In genomic region chr4:118751634-118752293, GRCh38 we compare ENCODE assay signal across 14 cellular contexts.
DNase-seq lines count a peak whose midpoint lies in the region; ATAC-seq and TF ChIP-seq lines count a peak whose summit lies in the region.
"Had no signal": no experiment of that assay in that cellular context is flagged by ENCODE, and none has a peak within 500 bp of the region (broad histone marks: within the 10 kb centered on the region; RNA-seq: fewer than 3 reads in every experiment).

No MANE protein-coding gene starts in this region.

- in situ Hi-C loops in astrocyte of the spinal cord (cut with HindIII; ENCODE audit: low sequenced_read_pairs) = no loop called here

- no peak for TF ChIP-seq POLR2A in spleen (IDR thresholded peaks at IDR 0.05)

- H3K9me3 ChIP-seq in spleen = no peaks in the 10 kb centered on the region
- H3K9me3 ChIP-seq in effector memory CD4-positive, alpha-beta T cell (ENCODE audit: control insufficient read depth, low read length) = no peaks in the 10 kb centered on the region

- H3K4me3 ChIP-seq in astrocyte of the spinal cord (ENCODE audit: low read depth, low read length) (no peak overlapping the region), spleen (no peak overlapping the region)
- no peak overlapping the region for H3K4me3 ChIP-seq in effector memory CD4-positive, alpha-beta T cell (ENCODE audit: insufficient read depth, low read depth, low read length, poor library complexity, severe bottlenecking)

- intact Hi-C loops in left ventricle myocardium superior (cut with micrococcal nuclease) = no loop called here
- intact Hi-C loops in spleen (cut with DNase I; ENCODE audit: low total_unique reads) = no loop called here

- ATAC-seq in left ventricle myocardium superior (peak; percentile 46), HG02840 (IDR thresholded peaks at IDR 0.05; ENCODE audit: low FRiP score, unreplicated experiment) (no peak), HG03196 (IDR thresholded peaks at IDR 0.05; ENCODE audit: unreplicated experiment) (no peak)

- peaks cover 0 to 75% (median 17%) of the 10 kb centered on the region in 6 donors for H3K36me3 ChIP-seq in spleen
- H3K36me3 ChIP-seq in effector memory CD4-positive, alpha-beta T cell (ENCODE audit: control insufficient read depth, insufficient read depth, low read length) = peaks cover 21% of the 10 kb centered on the region

- H3K27me3 ChIP-seq in spleen (replicated peaks in 1 of 7) = no peaks in the 10 kb centered on the region
- no peaks in the 10 kb centered on the region for H3K27me3 ChIP-seq in effector memory CD4-positive, alpha-beta T cell (replicated peaks; ENCODE audit: control insufficient read depth, insufficient read depth, low read length, poor library complexity, severe bottlenecking)

- TF ChIP-seq CTCF in astrocyte of the spinal cord (IDR thresholded peaks at IDR 0.05; ENCODE audit: low read depth, low read length) = no peak
- no peak for TF ChIP-seq CTCF in spleen (IDR thresholded peaks at IDR 0.05 in 8 of 11, conservative IDR thresholded peaks at IDR 0.05 in 3 of 11)

- DNase-seq in ELR (ENCODE audit: low read depth) (peak; percentile 23), astrocyte of the spinal cord (ENCODE audit: low read depth, low spot score) (peak; percentile 80), left ventricle myocardium superior (no peak), spleen (no peak), NOMO-1 (lab: John Stamatoyannopoulos, UW; ENCODE audit: unreplicated experiment in 2 of 2) (no peak)
- DNase-seq in effector memory CD4-positive, alpha-beta T cell = no peak
- DNase-seq: activated CD4-positive, alpha-beta T cell treated with anti-CD3 and anti-CD28 coated beads, Interleukin-2, amount 50 U/mL, for 48 hours; anterior cingulate cortex; DMS53; effector CD4-positive, alpha-beta T cell; SHP77 treated with DMSO at 0.1 percent for 48 hours; small intestine had no signal

- peaks cover 0 to 13% (median 2%) of the 10 kb centered on the region in 6 donors for H3K4me1 ChIP-seq in spleen
- H3K4me1 ChIP-seq in effector memory CD4-positive, alpha-beta T cell (ENCODE audit: control insufficient read depth, insufficient read depth, low read length, poor library complexity, severe bottlenecking) = no peaks in the 10 kb centered on the region

- 79 to 84% (median 81%) methylated on average over 2 of the region's 2 CpGs for WGBS in spleen, 5 donors

- peak overlapping the region in 6 of 8 donors; percentile 34 to 71 (median 42) for H3K27ac ChIP-seq in spleen
- no peak overlapping the region for H3K27ac ChIP-seq in effector memory CD4-positive, alpha-beta T cell (ENCODE audit: insufficient read depth, low read length, poor library complexity, severe bottlenecking)

Comparison
In these comparisons a context has a peak if more than half of its experiments do, and no peak if none do; other contexts are left out.
1. DNase-seq: peak in ELR (single experiment) and astrocyte of the spinal cord (single experiment); none in left ventricle myocardium superior (single experiment), spleen (single experiment), effector memory CD4-positive, alpha-beta T cell (0 of 3) and NOMO-1 (0 of 2).